In the genomic region with DNA sequence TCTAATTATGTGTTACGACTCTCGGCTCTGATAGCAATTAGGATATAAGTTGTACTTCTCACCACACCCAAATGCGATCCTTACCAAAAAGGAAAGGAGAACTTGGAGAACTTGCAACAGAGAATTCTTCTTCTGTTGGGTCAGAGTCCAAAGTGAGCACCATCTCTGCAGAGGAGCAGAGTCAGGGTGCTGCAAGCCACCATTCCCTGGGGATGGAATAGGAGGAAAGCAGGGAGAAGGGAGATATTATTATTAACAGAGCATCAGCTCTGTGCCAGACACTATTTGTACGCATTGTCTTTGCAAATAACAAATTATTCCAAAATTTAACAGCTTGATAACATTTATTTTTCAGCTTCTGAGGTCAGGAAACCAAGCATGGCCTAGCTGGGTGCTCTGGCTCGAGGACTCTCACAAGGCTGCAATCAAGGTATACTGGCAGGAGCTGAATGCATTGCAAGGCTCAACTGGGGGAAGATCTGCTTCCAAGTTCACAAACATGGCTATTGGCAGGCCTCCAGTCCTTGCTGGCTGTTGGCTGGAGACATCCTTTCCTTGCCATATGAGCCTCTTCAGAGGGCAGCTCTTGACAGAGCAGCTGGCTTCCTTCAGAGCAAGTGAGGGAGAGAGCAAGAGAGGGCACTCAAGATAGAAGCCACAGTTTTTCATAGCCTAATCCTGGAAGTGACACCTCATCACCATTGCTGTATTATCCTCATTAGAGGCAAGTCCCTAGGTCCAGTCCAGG, we compare ENCODE assay signal across 10 cellular contexts.
DNase-seq lines count a peak whose midpoint lies in the region; ATAC-seq and TF ChIP-seq lines count a peak whose summit lies in the region.
"Had no signal": no experiment of that assay in that cellular context is flagged by ENCODE, and none has a peak within 500 bp of the region (broad histone marks: within the 10 kb centered on the region; RNA-seq: fewer than 3 reads in every experiment).

No MANE protein-coding gene starts in this region.

- CTCF ChIA-PET in T-cell (lab: Charles Lee), result no interaction called here
- CTCF ChIA-PET in HEK293T (lab: Yijun Ruan, JAX), result no interaction called here

- intact Hi-C loops in Right ventricle myocardium inferior (cut with DNase I) (no loop called here), cardiac septum (cut with DNase I) (no loop called here)

- peaks cover 6 to 13% of the 10 kb centered on the region in 2 donors for H3K27me3 Mint-ChIP-seq in T-cell

- no peaks in the 10 kb centered on the region for H3K9me3 Mint-ChIP-seq in T-cell

- no peaks in the 10 kb centered on the region for H3K36me3 Mint-ChIP-seq in T-cell

- POLR2A ChIA-PET in T-cell (lab: Charles Lee) (no interaction called here), HEK293T (lab: Yijun Ruan, JAX) (no interaction called here)

- no peak overlapping the region for H3K4me3 Mint-ChIP-seq in T-cell

- H3K27ac Mint-ChIP-seq in T-cell, result no peak overlapping the region
- H3K27ac Mint-ChIP-seq: progenitor cell of endocrine pancreas had no signal

- ATAC-seq in Right ventricle myocardium inferior (peak; percentile 94), HG02571 (IDR thresholded peaks at IDR 0.05; ENCODE audit: unreplicated experiment) (no peak), T-cell (replicated peaks in 1 of 4) (no peak)

- DNase-seq in Right ventricle myocardium inferior (ENCODE audit: missing footprints) (peak; percentile 84), cardiac septum (ENCODE audit: low spot score) (no peak), fibroblast of peridontal ligament (ENCODE audit: extremely low read depth) (peak; percentile 89), myocyte (ENCODE audit: low read depth) (peak; percentile 87), NCI-H128 (lab: John Stamatoyannopoulos, UW; ENCODE audit: unreplicated experiment) (no peak), T-cell (no peak), HEK293T (ENCODE audit: extremely low spot score) (no peak)
- DNase-seq: NK-92 treated with Interleukin-12 subunit alpha and Interleukin-12 subunit beta, amount 100 ng/mL, for 24 hours had no signal

- H3K4me1 Mint-ChIP-seq in T-cell, result no peaks in the 10 kb centered on the region

TF ChIP-seq in HEK293T, 16 proteins besides CTCF, POLR2A, EP300 and RAD21:
- no peak for TF ChIP-seq FOXA1 (IDR thresholded peaks at IDR 0.05)
- no peak for TF ChIP-seq ELF4 (IDR thresholded peaks at IDR 0.05)
- TF ChIP-seq ARNT (IDR thresholded peaks at IDR 0.05), result no peak
TF ChIP-seq in HEK293T: peak in this region for 0.

Comparison
In these comparisons a context has a peak if more than half of its experiments do, and no peak if none do; other contexts are left out.
1. DNase-seq: peak in Right ventricle myocardium inferior (single experiment), fibroblast of peridontal ligament (single experiment) and myocyte (single experiment); none in cardiac septum (single experiment), NCI-H128 (single experiment), T-cell (0 of 34) and HEK293T (single experiment).